Comparison of ENCODE assay signal across 1 cellular context in the genomic region with DNA sequence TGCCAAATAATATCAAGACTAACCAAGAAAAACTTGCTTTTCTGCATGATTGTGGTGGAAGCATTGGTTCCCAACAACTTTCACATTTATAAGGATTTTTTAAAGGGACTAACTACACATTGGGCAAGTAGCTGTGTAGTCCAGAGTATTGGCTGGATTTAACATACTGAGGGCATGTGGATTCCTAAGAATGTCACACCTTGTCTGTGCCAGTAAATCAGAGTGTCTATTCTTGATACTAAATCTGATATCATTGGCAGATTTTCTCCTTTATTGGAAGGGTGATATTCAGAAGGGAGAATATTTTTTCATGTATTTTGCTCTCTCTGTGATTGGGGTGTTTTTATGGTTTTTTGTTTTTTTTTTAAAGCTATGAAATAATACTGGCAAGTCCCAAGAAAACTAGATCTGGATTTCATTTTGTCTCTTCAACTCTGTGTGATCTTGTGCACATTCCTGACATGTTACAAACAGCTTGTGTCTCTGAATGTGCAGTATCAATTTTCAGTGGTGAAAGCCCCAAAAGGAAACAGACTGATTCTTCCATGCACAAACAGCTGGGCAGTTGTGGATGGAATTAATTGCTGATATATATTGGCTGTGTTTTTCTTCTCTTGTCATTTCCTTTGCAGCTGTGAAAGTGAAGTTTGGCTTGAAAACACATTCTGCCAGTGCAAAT.
TF ChIP-seq lines count a peak whose summit lies in the region.

No MANE protein-coding gene starts in this region.

TF ChIP-seq in IMR-90, 13 proteins besides CTCF, POLR2A, EP300 and RAD21:
- TF ChIP-seq, protein P1, sequence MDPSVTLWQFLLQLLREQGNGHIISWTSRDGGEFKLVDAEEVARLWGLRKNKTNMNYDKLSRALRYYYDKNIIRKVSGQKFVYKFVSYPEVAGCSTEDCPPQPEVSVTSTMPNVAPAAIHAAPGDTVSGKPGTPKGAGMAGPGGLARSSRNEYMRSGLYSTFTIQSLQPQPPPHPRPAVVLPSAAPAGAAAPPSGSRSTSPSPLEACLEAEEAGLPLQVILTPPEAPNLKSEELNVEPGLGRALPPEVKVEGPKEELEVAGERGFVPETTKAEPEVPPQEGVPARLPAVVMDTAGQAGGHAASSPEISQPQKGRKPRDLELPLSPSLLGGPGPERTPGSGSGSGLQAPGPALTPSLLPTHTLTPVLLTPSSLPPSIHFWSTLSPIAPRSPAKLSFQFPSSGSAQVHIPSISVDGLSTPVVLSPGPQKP (IDR thresholded peaks at IDR 0.05; ENCODE audit: borderline replicate concordance, low read depth, low read length): no peak
- TF ChIP-seq SMC3 (IDR thresholded peaks at IDR 0.05; ENCODE audit: low read depth, low read length) (no peak), CEBPB (IDR thresholded peaks at IDR 0.05; ENCODE audit: low read depth, low read length) (no peak), RCOR1 (IDR thresholded peaks at IDR 0.05; ENCODE audit: insufficient replicate concordance, low read length) (no peak), BHLHE40 (IDR thresholded peaks at IDR 0.05; ENCODE audit: low read depth, low read length) (no peak), MXI1 (IDR thresholded peaks at IDR 0.05; ENCODE audit: borderline replicate concordance, low read depth, low read length) (no peak), NFE2L2 (IDR thresholded peaks at IDR 0.05; ENCODE audit: low read depth, low read length) (no peak), FOS (IDR thresholded peaks at IDR 0.05; ENCODE audit: low read depth, low read length) (no peak)
- TF ChIP-seq, protein P2, sequence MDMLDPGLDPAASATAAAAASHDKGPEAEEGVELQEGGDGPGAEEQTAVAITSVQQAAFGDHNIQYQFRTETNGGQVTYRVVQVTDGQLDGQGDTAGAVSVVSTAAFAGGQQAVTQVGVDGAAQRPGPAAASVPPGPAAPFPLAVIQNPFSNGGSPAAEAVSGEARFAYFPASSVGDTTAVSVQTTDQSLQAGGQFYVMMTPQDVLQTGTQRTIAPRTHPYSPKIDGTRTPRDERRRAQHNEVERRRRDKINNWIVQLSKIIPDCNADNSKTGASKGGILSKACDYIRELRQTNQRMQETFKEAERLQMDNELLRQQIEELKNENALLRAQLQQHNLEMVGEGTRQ (IDR thresholded peaks at IDR 0.05; ENCODE audit: low read depth, low read length): no peak
